Comparison of ENCODE assay signal across 5 cellular contexts in the genomic region with DNA sequence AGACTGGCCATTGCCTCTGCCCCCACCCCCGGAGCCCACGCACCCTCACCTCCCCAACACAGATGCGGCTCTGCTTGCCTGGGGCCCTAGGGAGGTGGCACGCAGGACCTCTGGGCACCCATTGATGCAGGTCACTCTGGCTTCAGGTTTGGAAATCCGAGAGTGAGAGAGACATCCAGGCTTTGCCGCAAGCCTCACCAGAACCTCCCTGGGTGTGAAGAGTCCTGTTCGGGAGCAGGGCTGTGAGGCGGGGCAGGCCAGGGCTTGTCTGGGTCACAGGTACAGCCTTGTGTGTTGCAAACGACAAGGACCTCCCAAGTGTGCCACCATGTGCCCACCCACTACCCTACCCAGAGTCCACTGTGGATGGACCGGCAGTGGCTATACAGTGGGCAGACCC. TPM values are rescaled to one million over a fixed set of nuclear protein-coding genes. Genes with fewer than 3 reads are reported as not detected.
"Had no signal": no experiment of that assay in that cellular context is flagged by ENCODE, and none has a peak within 500 bp of the region (broad histone marks: within the 10 kb centered on the region; RNA-seq: fewer than 3 reads in every experiment).

No MANE protein-coding gene starts in this region.

RNA-seq across cellular contexts. Expression of a gene that starts 7.5 kb away (rescaled TPM):
- total RNA-seq: M059J, PC-3, Right ventricle myocardium superior, SJSA1 had no signal
- polyA plus RNA-seq: SK-N-SH had no signal
